1 cellular context compared by ENCODE assay signal in genomic region chr2:128405981-128406601, GRCh38.
TF ChIP-seq lines count a peak whose summit lies in the region.

No MANE protein-coding gene starts in this region.

TF ChIP-seq in IMR-90, 13 proteins besides CTCF, POLR2A, EP300 and RAD21 (continued from another document):
- TF ChIP-seq USF2 (IDR thresholded peaks at IDR 0.05; ENCODE audit: low read depth, low read length), result no peak
- no peak for TF ChIP-seq FOS (IDR thresholded peaks at IDR 0.05; ENCODE audit: low read depth, low read length)
- no peak for TF ChIP-seq MAFK (IDR thresholded peaks at IDR 0.05; ENCODE audit: low read depth, low read length)
- TF ChIP-seq, protein P1, sequence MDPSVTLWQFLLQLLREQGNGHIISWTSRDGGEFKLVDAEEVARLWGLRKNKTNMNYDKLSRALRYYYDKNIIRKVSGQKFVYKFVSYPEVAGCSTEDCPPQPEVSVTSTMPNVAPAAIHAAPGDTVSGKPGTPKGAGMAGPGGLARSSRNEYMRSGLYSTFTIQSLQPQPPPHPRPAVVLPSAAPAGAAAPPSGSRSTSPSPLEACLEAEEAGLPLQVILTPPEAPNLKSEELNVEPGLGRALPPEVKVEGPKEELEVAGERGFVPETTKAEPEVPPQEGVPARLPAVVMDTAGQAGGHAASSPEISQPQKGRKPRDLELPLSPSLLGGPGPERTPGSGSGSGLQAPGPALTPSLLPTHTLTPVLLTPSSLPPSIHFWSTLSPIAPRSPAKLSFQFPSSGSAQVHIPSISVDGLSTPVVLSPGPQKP (IDR thresholded peaks at IDR 0.05; ENCODE audit: borderline replicate concordance, low read depth, low read length), result no peak
